In the genomic region with DNA sequence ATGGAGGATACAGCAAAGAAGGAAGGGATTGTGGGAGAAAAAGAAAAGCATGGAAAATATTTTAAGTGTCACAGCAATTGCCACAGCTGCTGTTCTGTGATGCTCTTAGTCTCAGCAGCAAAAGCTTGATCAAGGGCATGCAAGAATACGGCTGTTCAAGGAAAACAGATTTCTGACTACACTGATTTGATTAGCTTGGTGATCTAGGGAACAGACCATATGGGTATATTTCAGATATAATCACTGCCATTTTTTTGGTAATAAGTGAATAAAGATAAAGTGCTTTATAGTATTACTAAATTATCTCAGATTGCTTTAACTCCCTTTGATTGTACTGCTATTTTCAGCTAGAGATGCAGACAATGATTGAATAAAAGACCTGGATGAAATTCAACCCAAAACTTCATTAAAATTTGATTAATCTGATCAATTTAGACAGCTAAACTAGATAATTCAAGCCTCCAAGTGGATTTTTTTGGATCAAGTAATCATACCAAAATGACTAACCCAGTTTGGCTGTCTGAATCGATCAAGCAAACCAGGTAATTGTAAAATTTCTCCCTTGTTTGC, we compare ENCODE assay signal across 20 cellular contexts. TPM values are rescaled to one million over a fixed set of nuclear protein-coding genes. Genes with fewer than 3 reads are reported as not detected.
DNase-seq lines count a peak whose midpoint lies in the region; ATAC-seq, FAIRE-seq and TF ChIP-seq lines count a peak whose summit lies in the region.
"Had no signal": no experiment of that assay in that cellular context is flagged by ENCODE, and none has a peak within 500 bp of the region (broad histone marks: within the 10 kb centered on the region; RNA-seq: fewer than 3 reads in every experiment).

No MANE protein-coding gene starts in this region.

- intact Hi-C loops in K562 (cut with micrococcal nuclease), result no loop called here

- in situ Hi-C loops in K562 (cut with MboI) (loop anchor here (5.0 kb wide), 1 partner anchor 52 kb away; no protein-coding TSS in a partner anchor), GM23248 (cut with MboI) (no loop called here)

- no TSS peak for BruUV-seq in K562 (replicated peaks; lab: Mats Ljungman, UMichigan)

- 15% methylated on average over 2 of the region's 2 CpGs for WGBS in K562 (ENCODE audit: insufficient coverage, low coverage, missing lambda C conversion rate)
- 33 to 46% methylated on average over 2 of the region's 2 CpGs for WGBS in GM23248 (ENCODE audit: low coverage in 1 of 2, low lambda C conversion rate in 2 of 2, missing lambda C conversion rate in 2 of 2), 2 experiments

- DNase-seq in SK-N-DZ (ENCODE audit: low spot score) (peak; percentile 67), K562 (ENCODE audit: extremely low read depth in 1 of 4, low spot score in 3 of 4) (no peak), GM23248 (no peak)
- DNase-seq in effector memory CD4-positive, alpha-beta T cell, result no peak
- DNase-seq: 8988T; AML-193; Caco-2; Calu3; CD4-positive, alpha-beta T cell; CD8-positive, alpha-beta T cell; DMS79 treated with DMSO at 0.1 percent for 48 hours; GF-D8 had no signal

- FAIRE-seq in K562 (lab: Jason Lieb, UNC), result no peak
- FAIRE-seq: A204.1, G401.6, GM12891, GM19239 had no signal

- H3K27me3 ChIP-seq in K562 (ENCODE audit: control insufficient read depth in 2 of 2, insufficient read depth in 2 of 2, low read length in 2 of 2) (no peaks in the 10 kb centered on the region), GM23248 (replicated peaks; ENCODE audit: insufficient read depth) (no peaks in the 10 kb centered on the region)
- H3K27me3 ChIP-seq in effector memory CD4-positive, alpha-beta T cell (replicated peaks; ENCODE audit: control insufficient read depth, insufficient read depth, low read length, poor library complexity, severe bottlenecking), result no peaks in the 10 kb centered on the region
- H3K27me3 ChIP-seq: BLaER1 treated with 17β-estradiol and CSF1 and Interleukin-3, amounts not matched to agents 10 nM and 100 nM had no signal

- H3K9ac ChIP-seq in K562 (ENCODE audit: insufficient read depth in 1 of 2, low read depth in 2 of 2, low read length in 2 of 2), result no peak overlapping the region
- no peak overlapping the region for H3K9ac ChIP-seq in GM23248
- H3K9ac ChIP-seq: BLaER1 treated with 17β-estradiol and CSF1 and Interleukin-3, amounts not matched to agents 10 nM and 100 nM had no signal

- no peak for TF ChIP-seq POLR2A in K562 (conservative IDR thresholded peaks at IDR 0.05)

- TF ChIP-seq RAD21 in K562 (CRISPR knock-in tag; conservative IDR thresholded peaks at IDR 0.05 in 1 of 2, IDR thresholded peaks at IDR 0.05 in 1 of 2), result no peak

- H3K9me1 ChIP-seq in K562 (ENCODE audit: control insufficient read depth, insufficient read depth, low read length), result no peaks in the 10 kb centered on the region

- no peaks in the 10 kb centered on the region; a peak in 1 of 5 replicates for H3K4me1 ChIP-seq in K562 (replicated peaks in 1 of 2; ENCODE audit: control insufficient read depth in 2 of 2, insufficient read depth in 2 of 2, low read length in 2 of 2)
- no peaks in the 10 kb centered on the region for H3K4me1 ChIP-seq in effector memory CD4-positive, alpha-beta T cell (ENCODE audit: control insufficient read depth, insufficient read depth, low read length, poor library complexity, severe bottlenecking)
- no peaks in the 10 kb centered on the region for H3K4me1 ChIP-seq in GM23248 (ENCODE audit: insufficient read depth)
- H3K4me1 ChIP-seq: Caco-2 had no signal

- H3K9me3 ChIP-seq in K562 (replicated peaks; ENCODE audit: control insufficient read depth, insufficient read depth, low read depth, low read length) (no peaks in the 10 kb centered on the region), GM23248 (ENCODE audit: low read depth) (no peaks in the 10 kb centered on the region)
- no peaks in the 10 kb centered on the region for H3K9me3 ChIP-seq in effector memory CD4-positive, alpha-beta T cell (ENCODE audit: control insufficient read depth, low read length)
- H3K9me3 ChIP-seq: BLaER1 treated with 17β-estradiol and CSF1 and Interleukin-3, amounts not matched to agents 10 nM and 100 nM; Caco-2 had no signal

- no peak for TF ChIP-seq CTCF in K562 (IDR thresholded peaks at IDR 0.05 in 2 of 3, conservative IDR thresholded peaks at IDR 0.05 in 1 of 3; ENCODE audit: insufficient read depth in 2 of 3, low read depth in 1 of 3, low read length in 3 of 3)

- CTCF ChIA-PET in K562 (lab: Yijun Ruan, JAX; ENCODE audit: low intra/inter-chr PET ratio), result no interaction called here

- no peaks in the 10 kb centered on the region for H3K79me2 ChIP-seq in K562 (ENCODE audit: control insufficient read depth, insufficient read depth, low read length)
- H3K79me2 ChIP-seq in GM23248 (ENCODE audit: insufficient read depth), result no peaks in the 10 kb centered on the region

- TF ChIP-seq EP300 in K562 (IDR thresholded peaks at IDR 0.05; ENCODE audit: low read length), result no peak

- no peak overlapping the region for H3K27ac ChIP-seq in K562 (ENCODE audit: extremely low read depth, low read depth, low read length)
- H3K27ac ChIP-seq in effector memory CD4-positive, alpha-beta T cell (ENCODE audit: insufficient read depth, low read length, poor library complexity, severe bottlenecking), result no peak overlapping the region
- no peak overlapping the region for H3K27ac ChIP-seq in GM23248
- H3K27ac ChIP-seq: BLaER1 treated with 17β-estradiol and CSF1 and Interleukin-3, amounts not matched to agents 10 nM and 100 nM; C4-2B had no signal

- H4K20me1 ChIP-seq in K562 (replicated peaks; ENCODE audit: control insufficient read depth, insufficient read depth, low read length) (no peaks in the 10 kb centered on the region), GM23248 (ENCODE audit: insufficient read depth) (no peaks in the 10 kb centered on the region)
- H4K20me1 ChIP-seq: BLaER1 treated with 17β-estradiol and CSF1 and Interleukin-3, amounts not matched to agents 10 nM and 100 nM had no signal

- H3K9me2 ChIP-seq in GM23248 (ENCODE audit: insufficient read depth), result no peaks in the 10 kb centered on the region

- no peak overlapping the region for H3K4me3 ChIP-seq in K562
- no peak overlapping the region for H3K4me3 ChIP-seq in effector memory CD4-positive, alpha-beta T cell (ENCODE audit: insufficient read depth, low read depth, low read length, poor library complexity, severe bottlenecking)
- H3K4me3 ChIP-seq in GM23248, result no peak overlapping the region
- H3K4me3 ChIP-seq: BLaER1 treated with 17β-estradiol and CSF1 and Interleukin-3, amounts not matched to agents 10 nM and 100 nM had no signal

- no peaks in the 10 kb centered on the region for H3F3A ChIP-seq in GM23248 (ENCODE audit: insufficient read depth)

- H2AFZ ChIP-seq in K562 (ENCODE audit: low read depth, low read length) (no peak overlapping the region), GM23248 (no peak overlapping the region)

- peak; percentile 88 for ATAC-seq in SK-N-SH treated with all-trans-retinoic acid at 6 μM for 48 hours
- 0 out of 3 replicates have a peak, but pooled peaks have one; percentile 10 for ATAC-seq in K562
- ATAC-seq in HG03442 (IDR thresholded peaks at IDR 0.05; ENCODE audit: unreplicated experiment), result no peak
- ATAC-seq: CD8-positive, alpha-beta T cell had no signal

- POLR2A ChIA-PET in K562 (lab: Yijun Ruan, JAX), result interaction anchor here (1.0 to 1.6 kb wide), 4 partner anchors 9 to 19 kb away, joined by 3 to 4 read pairs (median 3); no protein-coding TSS in a partner anchor

- H3K36me3 ChIP-seq in K562 (ENCODE audit: control insufficient read depth, insufficient read depth, low read length), result no peaks in the 10 kb centered on the region
- H3K36me3 ChIP-seq in effector memory CD4-positive, alpha-beta T cell (ENCODE audit: control insufficient read depth, insufficient read depth, low read length), result no peaks in the 10 kb centered on the region
- no peaks in the 10 kb centered on the region for H3K36me3 ChIP-seq in GM23248 (ENCODE audit: low read depth)
- H3K36me3 ChIP-seq: BLaER1 treated with 17β-estradiol and CSF1 and Interleukin-3, amounts not matched to agents 10 nM and 100 nM had no signal

- no peak overlapping the region for H3K4me2 ChIP-seq in K562 (ENCODE audit: insufficient read depth, low read length)
- H3K4me2 ChIP-seq in GM23248 (ENCODE audit: unreplicated experiment), result no peak overlapping the region
- H3K4me2 ChIP-seq: BLaER1 treated with 17β-estradiol and CSF1 and Interleukin-3, amounts not matched to agents 10 nM and 100 nM had no signal

TF ChIP-seq in K562, 482 proteins besides CTCF, POLR2A, EP300 and RAD21 (continues in another document):
- no peak for TF ChIP-seq MAFK (IDR thresholded peaks at IDR 0.05; ENCODE audit: low read length)
- TF ChIP-seq, protein P1, sequence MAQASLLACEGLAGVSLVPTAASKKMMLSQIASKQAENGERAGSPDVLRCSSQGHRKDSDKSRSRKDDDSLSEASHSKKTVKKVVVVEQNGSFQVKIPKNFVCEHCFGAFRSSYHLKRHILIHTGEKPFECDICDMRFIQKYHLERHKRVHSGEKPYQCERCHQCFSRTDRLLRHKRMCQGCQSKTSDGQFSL (CRISPR knock-in tag; IDR thresholded peaks at IDR 0.05), result no peak
- TF ChIP-seq, protein P1 (tag; IDR thresholded peaks at IDR 0.05), result no peak

RNA-seq across cellular contexts. Expression of a gene that starts 33.3 kb away (rescaled TPM):
- polyA plus RNA-seq in SK-N-DZ (2014; cell fraction: cytosol; rRNA removed), result 13.4 and 16.3 TPM in 2 replicates
- 25.8 and 27.8 TPM in 2 replicates for polyA plus RNA-seq in SK-N-DZ (2014; cell fraction: nucleus; rRNA removed)
- total RNA-seq in K562 (2011; cell fraction: chromatin; rRNA removed; ENCODE audit: low replicate concordance), result 26.5 and 119 TPM in 2 replicates
- 14.7 and 21.1 TPM in 2 replicates for total RNA-seq in K562 (2011; cell fraction: nucleolus; rRNA removed)
- total RNA-seq in K562 (2011; cell fraction: nucleoplasm; rRNA removed), result 31.2 and 48.0 TPM in 2 replicates
- total RNA-seq in K562 (2014; rRNA removed) (14.9 and 20.2 TPM in 2 replicates), K562 (2014; rRNA removed; fragmentation: Illumina TruSeq; extraction: Trizol) (62.9 and 71.5 TPM in 2 replicates), K562 (2015; rRNA removed; fragmentation: Illumina TruSeq; extraction: Trizol) (32.1 and 33.0 TPM in 2 replicates), K562 (2021) (46.3 and 51.3 TPM in 2 replicates)
- polyA plus RNA-seq in K562 (2011; rRNA removed) (49.7 and 69.3 TPM in 2 replicates), K562 (2014; fragmentation: Illumina TruSeq; extraction: Trizol) (33.5 and 35.9 TPM in 2 replicates), K562 (2014; fragmentation: Nextera tagmentation; extraction: Ambion mirVana) (100 to 1,000 TPM; 127 to 179 TPM), K562 (2014; rRNA removed) (44.1 and 49.0 TPM in 2 replicates), GM23248 (2016; fragmentation: Nextera tagmentation; extraction: Ambion mirVana) (31.8 and 33.7 TPM in 2 replicates)
- polyA plus RNA-seq in K562 (2011; cell fraction: cytosol; rRNA removed), result 5.4 and 9.4 TPM in 2 replicates
- polyA plus RNA-seq in K562 (2011; cell fraction: nucleus; rRNA removed), result 21.9 and 36.9 TPM in 2 replicates
- polyA plus RNA-seq in K562 (2012), result 33.2 and 65.1 TPM in 2 replicates
- 46.9 and 49.1 TPM in 2 replicates for polyA minus RNA-seq in K562 (2011; rRNA and poly(A)+ RNA removed)
- 8.4 and 15.0 TPM in 2 replicates for polyA minus RNA-seq in K562 (2011; cell fraction: cytosol; rRNA and poly(A)+ RNA removed)
- polyA minus RNA-seq in K562 (2011; cell fraction: nucleus; rRNA and poly(A)+ RNA removed), result 77.4 and 99.6 TPM in 2 replicates
- 9.1 and 11.4 TPM in 2 replicates for total RNA-seq in GM23248 (2014; rRNA removed; shearing (Covaris generic))
